In the genomic region with DNA sequence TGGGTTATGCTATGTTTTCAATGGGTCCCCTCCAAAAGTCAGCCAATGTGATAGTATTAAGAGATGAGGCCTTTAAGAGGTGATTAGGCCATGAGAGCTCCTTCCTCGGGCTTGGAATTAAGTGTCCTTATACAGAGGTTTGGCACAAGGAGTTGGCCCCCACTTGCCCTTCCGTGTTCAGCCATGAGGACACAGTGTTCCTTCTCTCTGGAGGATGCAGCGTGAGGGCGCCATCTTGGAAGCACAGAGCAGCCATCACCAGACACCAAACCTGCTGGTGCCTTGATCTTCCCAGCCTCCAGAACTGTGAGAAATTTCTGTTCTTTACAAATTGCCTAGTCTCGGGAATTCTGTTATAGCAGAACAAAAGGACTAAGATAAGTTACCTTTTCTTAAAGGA, we compare ENCODE assay signal across 18 cellular contexts. TPM values are rescaled to one million over a fixed set of nuclear protein-coding genes. Genes with fewer than 3 reads are reported as not detected.
DNase-seq lines count a peak whose midpoint lies in the region; ATAC-seq and TF ChIP-seq lines count a peak whose summit lies in the region.
"Had no signal": no experiment of that assay in that cellular context is flagged by ENCODE, and none has a peak within 500 bp of the region (broad histone marks: within the 10 kb centered on the region; RNA-seq: fewer than 3 reads in every experiment).

No MANE protein-coding gene starts in this region.

- H3K36me3 ChIP-seq in esophagus muscularis mucosa: no peaks in the 10 kb centered on the region
- no peaks in the 10 kb centered on the region for H3K36me3 ChIP-seq in thyroid gland
- H3K36me3 ChIP-seq in aorta (ENCODE audit: control insufficient read depth in 1 of 2, insufficient read depth in 2 of 2, low read length in 1 of 2): no peaks in the 10 kb centered on the region
- H3K36me3 ChIP-seq: BLaER1 had no signal

- H3K4me3 Mint-ChIP-seq in activated CD8-positive, alpha-beta T cell treated with anti-CD3 and anti-CD28 coated beads, Interleukin-2, amount 10 ng/mL, durations not matched to agents 7 days and 5 days: no peak overlapping the region
- no peak overlapping the region for H3K4me3 Mint-ChIP-seq in activated CD8-positive, alpha-beta T cell treated with anti-CD3 and anti-CD28 coated beads for 36 hours
- H3K4me3 Mint-ChIP-seq: CD8-positive, alpha-beta memory T cell; HFFc6 had no signal

- H3K4me1 ChIP-seq in esophagus muscularis mucosa (peaks cover 4 to 47% (median 38%) of the 10 kb centered on the region in 4 donors), thyroid gland (peaks cover 53 to 58% of the 10 kb centered on the region in 2 donors), aorta (ENCODE audit: control insufficient read depth in 1 of 2, insufficient read depth in 2 of 2, low read length in 2 of 2) (peaks cover 0 to 4% of the 10 kb centered on the region in 2 donors)

- H3K4me1 Mint-ChIP-seq in activated CD8-positive, alpha-beta T cell treated with anti-CD3 and anti-CD28 coated beads, Interleukin-2, amount 10 ng/mL, durations not matched to agents 7 days and 5 days (ENCODE audit: low read depth): no peaks in the 10 kb centered on the region
- peaks cover 2% of the 10 kb centered on the region for H3K4me1 Mint-ChIP-seq in activated CD8-positive, alpha-beta T cell treated with anti-CD3 and anti-CD28 coated beads for 36 hours (ENCODE audit: low read depth)
- H3K4me1 Mint-ChIP-seq: CD8-positive, alpha-beta memory T cell had no signal

- H3K27ac ChIP-seq in esophagus muscularis mucosa (replicated peaks in 1 of 4): peak overlapping the region; percentile 13 to 64 (median 63)
- peak overlapping the region; percentile 24 to 78 (median 62) for H3K27ac ChIP-seq in thyroid gland
- H3K27ac ChIP-seq in aorta (ENCODE audit: low read depth in 1 of 2, low read length in 2 of 2): peak overlapping the region; percentile 73 to 80
- H3K27ac ChIP-seq: 22Rv1, BLaER1, HL-60 had no signal

- no peak for ATAC-seq in activated CD8-positive, alpha-beta T cell treated with anti-CD3 and anti-CD28 coated beads, Interleukin-2, amount 10 ng/mL, durations not matched to agents 7 days and 5 days
- no peak for ATAC-seq in activated CD8-positive, alpha-beta T cell treated with anti-CD3 and anti-CD28 coated beads for 36 hours
- no peak for ATAC-seq in aorta (ENCODE audit: low FRiP score)

- H3K27me3 ChIP-seq in esophagus muscularis mucosa (no peaks in the 10 kb centered on the region), thyroid gland (no peaks in the 10 kb centered on the region), aorta (ENCODE audit: control insufficient read depth in 1 of 2, insufficient read depth in 2 of 2, low read length in 1 of 2) (no peaks in the 10 kb centered on the region)
- H3K27me3 ChIP-seq: BLaER1 had no signal

- CTCF ChIA-PET in activated CD8-positive, alpha-beta T cell treated with anti-CD3 and anti-CD28 coated beads, Interleukin-2, amount 10 ng/mL, durations not matched to agents 7 days and 5 days (lab: Charles Lee): no interaction called here
- CTCF ChIA-PET in activated CD8-positive, alpha-beta T cell treated with anti-CD3 and anti-CD28 coated beads for 36 hours (lab: Charles Lee): no interaction called here

- no peak overlapping the region for H3K4me3 ChIP-seq in esophagus muscularis mucosa
- no peak overlapping the region for H3K4me3 ChIP-seq in thyroid gland (replicated peaks in 1 of 3)
- no peak overlapping the region for H3K4me3 ChIP-seq in aorta (ENCODE audit: low read length in 2 of 2)
- H3K4me3 ChIP-seq: BLaER1 had no signal

- H3K9me3 ChIP-seq in esophagus muscularis mucosa: no peaks in the 10 kb centered on the region
- no peaks in the 10 kb centered on the region for H3K9me3 ChIP-seq in thyroid gland
- no peaks in the 10 kb centered on the region for H3K9me3 ChIP-seq in aorta (ENCODE audit: control insufficient read depth, low read length)
- H3K9me3 ChIP-seq: BLaER1, Caco-2 had no signal

- H3K27me3 Mint-ChIP-seq in activated CD8-positive, alpha-beta T cell treated with anti-CD3 and anti-CD28 coated beads, Interleukin-2, amount 10 ng/mL, durations not matched to agents 7 days and 5 days (ENCODE audit: low read depth): peaks cover 7% of the 10 kb centered on the region
- peaks cover 3% of the 10 kb centered on the region for H3K27me3 Mint-ChIP-seq in activated CD8-positive, alpha-beta T cell treated with anti-CD3 and anti-CD28 coated beads for 36 hours

- peak; percentile 4 for DNase-seq in activated CD8-positive, alpha-beta T cell treated with anti-CD3 and anti-CD28 coated beads, Interleukin-2, amount 10 ng/mL, durations not matched to agents 7 days and 5 days
- DNase-seq in activated CD8-positive, alpha-beta T cell treated with anti-CD3 and anti-CD28 coated beads for 36 hours: no peak
- no peak for DNase-seq in esophagus muscularis mucosa (ENCODE audit: extremely low spot score)
- DNase-seq in thyroid gland: peak; percentile 53 to 55
- no peak for DNase-seq in aorta
- DNase-seq in DMS53 treated with DMSO at 0.1 percent for 48 hours (lab: John Stamatoyannopoulos, UW; ENCODE audit: unreplicated experiment): no peak
- no peak for DNase-seq in activated CD4-positive, CD25-positive, alpha-beta regulatory T cell treated with anti-CD3 and anti-CD28 coated beads, Interleukin-2, amount 50 U/mL, for 72 hours
- DNase-seq in hypothalamus (lab: John Stamatoyannopoulos, UW): no peak
- DNase-seq: AML-193; Caco-2; CD8-positive, alpha-beta memory T cell; GF-D8; HCEC 1CT; HFFc6 had no signal

- POLR2A ChIA-PET in activated CD8-positive, alpha-beta T cell treated with anti-CD3 and anti-CD28 coated beads, Interleukin-2, amount 10 ng/mL, durations not matched to agents 7 days and 5 days (lab: Charles Lee): no interaction called here
- POLR2A ChIA-PET in activated CD8-positive, alpha-beta T cell treated with anti-CD3 and anti-CD28 coated beads for 36 hours (lab: Charles Lee): no interaction called here

- H3K36me3 Mint-ChIP-seq in activated CD8-positive, alpha-beta T cell treated with anti-CD3 and anti-CD28 coated beads, Interleukin-2, amount 10 ng/mL, durations not matched to agents 7 days and 5 days (ENCODE audit: low read depth): no peaks in the 10 kb centered on the region
- H3K36me3 Mint-ChIP-seq in activated CD8-positive, alpha-beta T cell treated with anti-CD3 and anti-CD28 coated beads for 36 hours (ENCODE audit: low read depth): no peaks in the 10 kb centered on the region
- H3K36me3 Mint-ChIP-seq: CD8-positive, alpha-beta memory T cell had no signal

- 65% methylated on average over 3 of the region's 5 CpGs for WGBS in esophagus muscularis mucosa
- WGBS in thyroid gland, 2 donors: 68 to 70% methylated on average over 5 of the region's 5 CpGs
- 70 to 73% methylated on average over 5 of the region's 5 CpGs for WGBS in aorta, 2 donors

- intact Hi-C loops in activated CD8-positive, alpha-beta T cell treated with anti-CD3 and anti-CD28 coated beads for 36 hours (cut with micrococcal nuclease): no loop called here
- intact Hi-C loops in esophagus muscularis mucosa (cut with DNase I) (no loop called here), thyroid gland (cut with DNase I) (no loop called here), aorta (cut with DNase I) (no loop called here)

- TF ChIP-seq CTCF in activated CD8-positive, alpha-beta T cell treated with anti-CD3 and anti-CD28 coated beads for 36 hours (IDR thresholded peaks at IDR 0.05): no peak
- TF ChIP-seq CTCF in esophagus muscularis mucosa (IDR thresholded peaks at IDR 0.05) (no peak), thyroid gland (IDR thresholded peaks at IDR 0.05) (no peak)

- no peaks in the 10 kb centered on the region for H3K9me3 Mint-ChIP-seq in activated CD8-positive, alpha-beta T cell treated with anti-CD3 and anti-CD28 coated beads, Interleukin-2, amount 10 ng/mL, durations not matched to agents 7 days and 5 days (ENCODE audit: insufficient read depth)
- H3K9me3 Mint-ChIP-seq in activated CD8-positive, alpha-beta T cell treated with anti-CD3 and anti-CD28 coated beads for 36 hours: no peaks in the 10 kb centered on the region
- H3K9me3 Mint-ChIP-seq: CD8-positive, alpha-beta memory T cell; HFFc6 had no signal

- H3K27ac Mint-ChIP-seq in activated CD8-positive, alpha-beta T cell treated with anti-CD3 and anti-CD28 coated beads, Interleukin-2, amount 10 ng/mL, durations not matched to agents 7 days and 5 days: no peak overlapping the region
- no peak overlapping the region for H3K27ac Mint-ChIP-seq in activated CD8-positive, alpha-beta T cell treated with anti-CD3 and anti-CD28 coated beads for 36 hours
- H3K27ac Mint-ChIP-seq: CD8-positive, alpha-beta memory T cell; HFFc6 had no signal

- no peak for TF ChIP-seq EP300 in esophagus muscularis mucosa (IDR thresholded peaks at IDR 0.05)

- TF ChIP-seq POLR2A in esophagus muscularis mucosa (IDR thresholded peaks at IDR 0.05; ENCODE audit: low read depth): no peak
- no peak for TF ChIP-seq POLR2A in thyroid gland (IDR thresholded peaks at IDR 0.05)

RNA-seq across cellular contexts. Expression of gene POU2AF3, which starts 26.9 kb away (rescaled TPM):
- total RNA-seq in activated CD8-positive, alpha-beta T cell treated with anti-CD3 and anti-CD28 coated beads, Interleukin-2, amount 10 ng/mL, durations not matched to agents 7 days and 5 days: not detected
- total RNA-seq in activated CD8-positive, alpha-beta T cell treated with anti-CD3 and anti-CD28 coated beads for 36 hours: not detected
- total RNA-seq in esophagus muscularis mucosa: 1 to 10 TPM in 2 of 4 donors, under 1 TPM in 1, not detected in 1; 0.99 to 2.9 (median 2.2) TPM
- 1 to 10 TPM in 3 of 4 donors, not detected in 1; 2.0 to 5.0 (median 4.6) TPM for total RNA-seq in thyroid gland
- total RNA-seq in aorta: 1 to 10 TPM; 1.1 to 4.5 TPM
- polyA plus RNA-seq in aorta: 1 to 10 TPM in 1 of 2 donors, not detected in 1; 4.2 TPM
- total RNA-seq: CD8-positive, alpha-beta memory T cell; H4; HFFc6 had no signal
- polyA plus RNA-seq: CD8-positive, alpha-beta memory T cell had no signal

RNA-seq across cellular contexts. Expression of gene POU2AF1, which starts 53.8 kb away (rescaled TPM):
- 1 to 10 TPM; 1.7 to 2.4 TPM for total RNA-seq in activated CD8-positive, alpha-beta T cell treated with anti-CD3 and anti-CD28 coated beads, Interleukin-2, amount 10 ng/mL, durations not matched to agents 7 days and 5 days
- total RNA-seq in activated CD8-positive, alpha-beta T cell treated with anti-CD3 and anti-CD28 coated beads for 36 hours: 1 to 10 TPM; 3.6 to 4.5 TPM
- under 1 TPM in 2 of 4 donors, not detected in 2; 0.17 TPM for total RNA-seq in esophagus muscularis mucosa
- total RNA-seq in thyroid gland: under 1 TPM in 1 of 4 donors, not detected in 3; 0.54 TPM
- 1 to 10 TPM in 1 of 2 donors, under 1 TPM in 1; 0.45 to 1.2 TPM for total RNA-seq in aorta
- polyA plus RNA-seq in aorta: under 1 TPM; 0.05 to 0.63 TPM
- total RNA-seq: H4, HFFc6 had no signal
- polyA plus RNA-seq: CD8-positive, alpha-beta memory T cell had no signal

Comparison
In these comparisons a context has a peak if more than half of its experiments do, and no peak if none do; other contexts are left out.
1. DNase-seq: peak in activated CD8-positive, alpha-beta T cell treated with anti-CD3 and anti-CD28 coated beads, Interleukin-2, amount 10 ng/mL, durations not matched to agents 7 days and 5 days (single experiment) and thyroid gland (2 of 2); none in activated CD8-positive, alpha-beta T cell treated with anti-CD3 and anti-CD28 coated beads for 36 hours (single experiment), esophagus muscularis mucosa (single experiment), aorta (0 of 2), DMS53 treated with DMSO at 0.1 percent for 48 hours (single experiment), activated CD4-positive, CD25-positive, alpha-beta regulatory T cell treated with anti-CD3 and anti-CD28 coated beads, Interleukin-2, amount 50 U/mL, for 72 hours (single experiment) and hypothalamus (0 of 51).
2. Peak in every context shown above with its lines, with median percentiles within 50 percentile points of each other: H3K27ac ChIP-seq.